In genomic region chr2:53058526-53058925, GRCh38 we compare ENCODE assay signal across 16 cellular contexts.
DNase-seq lines count a peak whose midpoint lies in the region; ATAC-seq and TF ChIP-seq lines count a peak whose summit lies in the region.
"Had no signal": no experiment of that assay in that cellular context is flagged by ENCODE, and none has a peak within 500 bp of the region (broad histone marks: within the 10 kb centered on the region; RNA-seq: fewer than 3 reads in every experiment).

No MANE protein-coding gene starts in this region.

- H2BK15ac ChIP-seq in mesenchymal stem cell (ENCODE audit: low read depth, poor library complexity, severe bottlenecking): no peak overlapping the region

- H3K23ac ChIP-seq in mesenchymal stem cell (ENCODE audit: low read length in 2 of 2): no peak overlapping the region

- H3K4ac ChIP-seq in mesenchymal stem cell (ENCODE audit: low read depth in 1 of 2, low read length in 2 of 2): no peak overlapping the region

- no peak overlapping the region for H3K14ac ChIP-seq in mesenchymal stem cell (ENCODE audit: low read length in 2 of 2)

- H3K36me3 ChIP-seq in NT2/D1 (ENCODE audit: insufficient read depth, insufficient read length, low read length) (no peaks in the 10 kb centered on the region), mesenchymal stem cell (ENCODE audit: control insufficient read depth in 1 of 2, insufficient read depth in 2 of 2, low read depth in 1 of 2, low read length in 2 of 2) (no peaks in the 10 kb centered on the region), right atrium auricular region (no peaks in the 10 kb centered on the region)
- H3K36me3 ChIP-seq: breast epithelium, left ventricle myocardium inferior had no signal

- H2BK5ac ChIP-seq in mesenchymal stem cell (ENCODE audit: low read depth, low read length, poor library complexity, severe bottlenecking): no peak overlapping the region

- H3K9ac ChIP-seq in NT2/D1 (ENCODE audit: insufficient read length, low read depth) (no peak overlapping the region), mesenchymal stem cell (ENCODE audit: low read length) (no peak overlapping the region)

- H2AFZ ChIP-seq in mesenchymal stem cell (ENCODE audit: low read depth, low read length): no peak overlapping the region

- no peak for TF ChIP-seq CTCF in right atrium auricular region (IDR thresholded peaks at IDR 0.05)

- H3K18ac ChIP-seq in mesenchymal stem cell (ENCODE audit: low read depth in 1 of 2, low read length in 2 of 2): no peak overlapping the region

- H2BK12ac ChIP-seq in mesenchymal stem cell (ENCODE audit: low read length in 2 of 2): no peak overlapping the region

- peak; percentile 5 for DNase-seq in Daoy (ENCODE audit: low read depth)
- DNase-seq in NT2/D1 (ENCODE audit: low read depth, low spot score): peak; percentile 28
- DNase-seq in epithelial cell of prostate (ENCODE audit: low read depth, low spot score): peak; percentile 36
- DNase-seq in mesenchymal stem cell: peak; percentile 37
- DNase-seq in NCI-H1417 treated with DMSO at 0.1 percent for 48 hours (lab: John Stamatoyannopoulos, UW): no peak
- DNase-seq in right atrium auricular region (ENCODE audit: low spot score): no peak
- no peak for DNase-seq in NCI-H446 treated with DMSO at 0.1 percent for 48 hours (lab: John Stamatoyannopoulos, UW)
- DNase-seq: activated naive CD4-positive, alpha-beta T cell; left ventricle myocardium inferior; NCI-H2081; NCI-H69; psoas muscle; substantia nigra; T-helper 1 cell had no signal

- H3K9me3 ChIP-seq in NT2/D1 (ENCODE audit: insufficient read depth, low read length): no peaks in the 10 kb centered on the region
- peaks cover 2% of the 10 kb centered on the region for H3K9me3 ChIP-seq in mesenchymal stem cell (ENCODE audit: control insufficient read depth, low read length)
- H3K9me3 ChIP-seq in right atrium auricular region: no peaks in the 10 kb centered on the region
- H3K9me3 ChIP-seq: breast epithelium, psoas muscle had no signal

- H3K4me3 ChIP-seq in NT2/D1 (ENCODE audit: insufficient read length, low read depth): no peak overlapping the region
- H3K4me3 ChIP-seq in mesenchymal stem cell (ENCODE audit: insufficient read depth in 1 of 2, low read depth in 1 of 2, low read length in 2 of 2): no peak overlapping the region
- H3K4me3 ChIP-seq in right atrium auricular region: no peak overlapping the region
- H3K4me3 ChIP-seq: breast epithelium, left ventricle myocardium inferior, psoas muscle had no signal

- H3K27me3 ChIP-seq in NT2/D1 (ENCODE audit: insufficient read depth, insufficient read length) (no peaks in the 10 kb centered on the region), mesenchymal stem cell (ENCODE audit: control insufficient read depth in 1 of 2, insufficient read depth in 1 of 2, low read length in 2 of 2) (no peaks in the 10 kb centered on the region), right atrium auricular region (no peaks in the 10 kb centered on the region)
- H3K27me3 ChIP-seq: breast epithelium had no signal

- 60% methylated on average over 3 of the region's 3 CpGs for WGBS in mesenchymal stem cell

- no peak for ATAC-seq in HG02870 (IDR thresholded peaks at IDR 0.05; ENCODE audit: unreplicated experiment)
- ATAC-seq: psoas muscle had no signal

- no peak overlapping the region for H4K8ac ChIP-seq in mesenchymal stem cell (ENCODE audit: low read length)

- H3K27ac ChIP-seq in epithelial cell of prostate (peak overlapping the region; percentile 2), mesenchymal stem cell (ENCODE audit: low read length, poor library complexity, severe bottlenecking) (no peak overlapping the region), right atrium auricular region (no peak overlapping the region)
- H3K27ac ChIP-seq: breast epithelium, left ventricle myocardium inferior, psoas muscle had no signal

- H3K4me2 ChIP-seq in mesenchymal stem cell (ENCODE audit: low read length, poor library complexity, severe bottlenecking): no peak overlapping the region

- H2AK5ac ChIP-seq in mesenchymal stem cell (ENCODE audit: low read length, severe bottlenecking): no peak overlapping the region

- H3K79me1 ChIP-seq in mesenchymal stem cell (replicated peaks; ENCODE audit: low read length, poor library complexity, severe bottlenecking): no peaks in the 10 kb centered on the region

- H3K4me1 ChIP-seq in NT2/D1 (ENCODE audit: insufficient read depth, insufficient read length) (no peaks in the 10 kb centered on the region), mesenchymal stem cell (ENCODE audit: control insufficient read depth, insufficient read depth, low read depth, low read length) (no peaks in the 10 kb centered on the region), right atrium auricular region (no peaks in the 10 kb centered on the region)
- H3K4me1 ChIP-seq: breast epithelium, left ventricle myocardium inferior, psoas muscle had no signal

- H2BK120ac ChIP-seq in mesenchymal stem cell (ENCODE audit: low read depth, low read length): no peak overlapping the region

- H4K91ac ChIP-seq in mesenchymal stem cell (ENCODE audit: low read length): no peak overlapping the region

Comparison
In these comparisons a context has a peak if more than half of its experiments do, and no peak if none do; other contexts are left out.
1. DNase-seq: peak in Daoy (single experiment), NT2/D1 (single experiment), epithelial cell of prostate (single experiment) and mesenchymal stem cell (single experiment); none in NCI-H1417 treated with DMSO at 0.1 percent for 48 hours (single experiment), right atrium auricular region (single experiment) and NCI-H446 treated with DMSO at 0.1 percent for 48 hours (single experiment).